ENCODE assay signal across 1 cellular context in genomic region chr4:185395956-185396723, GRCh38.
TF ChIP-seq lines count a peak whose summit lies in the region.

No MANE protein-coding gene starts in this region.

TF ChIP-seq in GM12878, 131 proteins besides CTCF, POLR2A, EP300 and RAD21 (continued from another document):
- TF ChIP-seq, protein P1, sequence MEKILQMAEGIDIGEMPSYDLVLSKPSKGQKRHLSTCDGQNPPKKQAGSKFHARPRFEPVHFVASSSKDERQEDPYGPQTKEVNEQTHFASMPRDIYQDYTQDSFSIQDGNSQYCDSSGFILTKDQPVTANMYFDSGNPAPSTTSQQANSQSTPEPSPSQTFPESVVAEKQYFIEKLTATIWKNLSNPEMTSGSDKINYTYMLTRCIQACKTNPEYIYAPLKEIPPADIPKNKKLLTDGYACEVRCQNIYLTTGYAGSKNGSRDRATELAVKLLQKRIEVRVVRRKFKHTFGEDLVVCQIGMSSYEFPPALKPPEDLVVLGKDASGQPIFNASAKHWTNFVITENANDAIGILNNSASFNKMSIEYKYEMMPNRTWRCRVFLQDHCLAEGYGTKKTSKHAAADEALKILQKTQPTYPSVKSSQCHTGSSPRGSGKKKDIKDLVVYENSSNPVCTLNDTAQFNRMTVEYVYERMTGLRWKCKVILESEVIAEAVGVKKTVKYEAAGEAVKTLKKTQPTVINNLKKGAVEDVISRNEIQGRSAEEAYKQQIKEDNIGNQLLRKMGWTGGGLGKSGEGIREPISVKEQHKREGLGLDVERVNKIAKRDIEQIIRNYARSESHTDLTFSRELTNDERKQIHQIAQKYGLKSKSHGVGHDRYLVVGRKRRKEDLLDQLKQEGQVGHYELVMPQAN (conservative IDR thresholded peaks at IDR 0.05), result peak; percentile 98
- TF ChIP-seq NR2C2 (IDR thresholded peaks at IDR 0.05; ENCODE audit: borderline replicate concordance, control insufficient read depth, insufficient read length, low read depth) (no peak), CHD1 (IDR thresholded peaks at IDR 0.05; ENCODE audit: low read depth, low read length) (no peak), IRF3 (IDR thresholded peaks at IDR 0.05) (no peak), PAX8 (IDR thresholded peaks at IDR 0.05) (no peak), ASH2L (IDR thresholded peaks at IDR 0.05; ENCODE audit: borderline replicate concordance, low read depth) (no peak; the same call in 1 of the 2 replicates), REST (IDR thresholded peaks at IDR 0.05; ENCODE audit: low read depth, low read length) (peak; percentile 80), USF1 (IDR thresholded peaks at IDR 0.05; ENCODE audit: borderline replicate concordance, extremely low read length, insufficient read depth, low read depth, low read length) (no peak), GABPA (IDR thresholded peaks at IDR 0.05; ENCODE audit: low read depth) (peak; percentile 75), BACH1 (IDR thresholded peaks at IDR 0.05; ENCODE audit: borderline replicate concordance) (peak; percentile 99), YY1 (IDR thresholded peaks at IDR 0.05; ENCODE audit: low read depth, low read length) (peak; percentile 96), MTA3 (IDR thresholded peaks at IDR 0.05; ENCODE audit: borderline replicate concordance, low read length) (no peak), ZNF384 (IDR thresholded peaks at IDR 0.05; ENCODE audit: borderline replicate concordance, low read depth, low read length) (no peak), HSF1 (IDR thresholded peaks at IDR 0.05; ENCODE audit: low read depth, low read length) (no peak), ZNF687 (IDR thresholded peaks at IDR 0.05) (peak; percentile 97), SRF (IDR thresholded peaks at IDR 0.05; ENCODE audit: low read depth in 2 of 2, low read length in 2 of 2) (no peak), BCL11A (IDR thresholded peaks at IDR 0.05; ENCODE audit: low read depth, low read length) (no peak), IRF4 (IDR thresholded peaks at IDR 0.05; ENCODE audit: low read depth, low read length) (0 out of 2 replicates have a peak, but pooled peaks have one; percentile 6), TAF1 (IDR thresholded peaks at IDR 0.05; ENCODE audit: borderline replicate concordance, low read depth, low read length) (no peak; the same call in 1 of the 2 replicates), EZH2 (IDR thresholded peaks at IDR 0.05; ENCODE audit: borderline replicate concordance, control insufficient read depth, low read depth, low read length) (no peak)
- TF ChIP-seq, protein P2, sequence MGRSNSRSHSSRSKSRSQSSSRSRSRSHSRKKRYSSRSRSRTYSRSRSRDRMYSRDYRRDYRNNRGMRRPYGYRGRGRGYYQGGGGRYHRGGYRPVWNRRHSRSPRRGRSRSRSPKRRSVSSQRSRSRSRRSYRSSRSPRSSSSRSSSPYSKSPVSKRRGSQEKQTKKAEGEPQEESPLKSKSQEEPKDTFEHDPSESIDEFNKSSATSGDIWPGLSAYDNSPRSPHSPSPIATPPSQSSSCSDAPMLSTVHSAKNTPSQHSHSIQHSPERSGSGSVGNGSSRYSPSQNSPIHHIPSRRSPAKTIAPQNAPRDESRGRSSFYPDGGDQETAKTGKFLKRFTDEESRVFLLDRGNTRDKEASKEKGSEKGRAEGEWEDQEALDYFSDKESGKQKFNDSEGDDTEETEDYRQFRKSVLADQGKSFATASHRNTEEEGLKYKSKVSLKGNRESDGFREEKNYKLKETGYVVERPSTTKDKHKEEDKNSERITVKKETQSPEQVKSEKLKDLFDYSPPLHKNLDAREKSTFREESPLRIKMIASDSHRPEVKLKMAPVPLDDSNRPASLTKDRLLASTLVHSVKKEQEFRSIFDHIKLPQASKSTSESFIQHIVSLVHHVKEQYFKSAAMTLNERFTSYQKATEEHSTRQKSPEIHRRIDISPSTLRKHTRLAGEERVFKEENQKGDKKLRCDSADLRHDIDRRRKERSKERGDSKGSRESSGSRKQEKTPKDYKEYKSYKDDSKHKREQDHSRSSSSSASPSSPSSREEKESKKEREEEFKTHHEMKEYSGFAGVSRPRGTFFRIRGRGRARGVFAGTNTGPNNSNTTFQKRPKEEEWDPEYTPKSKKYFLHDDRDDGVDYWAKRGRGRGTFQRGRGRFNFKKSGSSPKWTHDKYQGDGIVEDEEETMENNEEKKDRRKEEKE (IDR thresholded peaks at IDR 0.05), result no peak
